Comparison of ENCODE assay signal across 8 cellular contexts in genomic region chr17:81891303-81891552, GRCh38. TPM values are rescaled to one million over a fixed set of nuclear protein-coding genes. Genes with fewer than 3 reads are reported as not detected.
DNase-seq lines count a peak whose midpoint lies in the region; ATAC-seq, FAIRE-seq and TF ChIP-seq lines count a peak whose summit lies in the region.

No MANE protein-coding gene starts in this region.

- no peaks in the 10 kb centered on the region for H3K9me3 Mint-ChIP-seq in endodermal cell

- H3K27me3 ChIP-seq in KMS-11 (ENCODE audit: insufficient read depth, low read depth), result no peaks in the 10 kb centered on the region
- H3K27me3 ChIP-seq in endodermal cell (ENCODE audit: control insufficient read depth, insufficient read depth, low read length, poor library complexity, severe bottlenecking), result no peaks in the 10 kb centered on the region
- H3K27me3 ChIP-seq in psoas muscle (ENCODE audit: insufficient read depth in 3 of 3, low read length in 2 of 3), result no peaks in the 10 kb centered on the region

- H3K4me3 ChIP-seq in KMS-11 (IDR thresholded peaks at IDR 0.05; ENCODE audit: insufficient read depth, low read depth, low read length) (no peak overlapping the region), endodermal cell (ENCODE audit: low read length) (peak overlapping the region; percentile 97), psoas muscle (peak overlapping the region; percentile 94)

- no peak for TF ChIP-seq CTCF in KMS-11 (conservative IDR thresholded peaks at IDR 0.05; ENCODE audit: low read depth, low read length)
- no peak for TF ChIP-seq CTCF in endodermal cell (conservative IDR thresholded peaks at IDR 0.05)
- TF ChIP-seq CTCF in psoas muscle (IDR thresholded peaks at IDR 0.05), result no peak

- no peaks in the 10 kb centered on the region for H3K27me3 Mint-ChIP-seq in endodermal cell (ENCODE audit: insufficient read depth)

- ATAC-seq in GM18511 (IDR thresholded peaks at IDR 0.05; ENCODE audit: unreplicated experiment) (peak; percentile 19), psoas muscle (no peak)

- H3K36me3 ChIP-seq in KMS-11 (ENCODE audit: insufficient read depth) (peaks cover 39% of the 10 kb centered on the region; the same call in 1 of the 2 replicates), endodermal cell (ENCODE audit: control insufficient read depth, insufficient read depth, low read length) (peaks cover 58% of the 10 kb centered on the region), psoas muscle (ENCODE audit: insufficient read depth in 1 of 2, low read depth in 1 of 2) (peaks cover 0 to 70% of the 10 kb centered on the region in 2 donors)

- H3K36me3 Mint-ChIP-seq in endodermal cell (ENCODE audit: low read depth), result peaks cover 55% of the 10 kb centered on the region

- H3K4me2 ChIP-seq in KMS-11, result no peak overlapping the region

- intact Hi-C loops in psoas muscle (cut with DNase I), result no loop called here

- peaks cover 22% of the 10 kb centered on the region for H3K4me1 ChIP-seq in KMS-11 (ENCODE audit: low read depth, poor library complexity, severe bottlenecking)
- peaks cover 7% of the 10 kb centered on the region for H3K4me1 ChIP-seq in endodermal cell (ENCODE audit: control insufficient read depth, insufficient read depth, low read length)
- peaks cover 35% of the 10 kb centered on the region for H3K4me1 ChIP-seq in psoas muscle

- H3K27ac Mint-ChIP-seq in endodermal cell, result peak overlapping the region; percentile 98

- H3K4me3 Mint-ChIP-seq in endodermal cell, result peak overlapping the region; percentile 83

- H4K20me1 ChIP-seq in KMS-11 (ENCODE audit: insufficient read depth), result no peaks in the 10 kb centered on the region; the same call in 1 of the 2 replicates

- H3K9ac ChIP-seq in KMS-11 (peak overlapping the region; percentile 94), endodermal cell (ENCODE audit: extremely low read depth, low read length, poor library complexity, severe bottlenecking) (peak overlapping the region; percentile 96)

- DNase-seq in endodermal cell, result no peak
- DNase-seq in psoas muscle, result no peak
- DNase-seq in SHP77 treated with DMSO at 0.1 percent for 48 hours (lab: John Stamatoyannopoulos, UW), result no peak
- no peak for DNase-seq in activated gamma-delta T cell (lab: John Stamatoyannopoulos, UW)
- DNase-seq in AG20443 (ENCODE audit: low spot score), result no peak
- DNase-seq in HTR-8/SVneo (ENCODE audit: insufficient read length, low spot score), result no peak

- H2AFZ ChIP-seq in KMS-11 (ENCODE audit: low read depth), result no peak overlapping the region

- FAIRE-seq in HTR-8/SVneo (lab: Jason Lieb, UNC), result no peak

- H3K27ac ChIP-seq in KMS-11 (peak overlapping the region; percentile 73), endodermal cell (ENCODE audit: low read depth, low read length) (peak overlapping the region; percentile 38), psoas muscle (peak overlapping the region; percentile 89)

- peaks cover 5% of the 10 kb centered on the region for H3K4me1 Mint-ChIP-seq in endodermal cell

- H3K79me2 ChIP-seq in KMS-11 (ENCODE audit: insufficient read depth, low read depth), result peaks cover 60% of the 10 kb centered on the region

- H3K9me3 ChIP-seq in endodermal cell (ENCODE audit: control insufficient read depth, low read length), result no peaks in the 10 kb centered on the region
- H3K9me3 ChIP-seq in psoas muscle, result no peaks in the 10 kb centered on the region

- WGBS in endodermal cell (ENCODE audit: insufficient coverage in 1 of 2, insufficient read length in 1 of 2), 2 experiments, result 0% methylated on average over 28 to 40 of the region's 40 CpGs
- WGBS in psoas muscle, 3 donors, result 0 to 1% (median 1%) methylated on average over 26 to 40 of the region's 40 CpGs

RNA-seq across cellular contexts. Expression of gene ALYREF, which starts 0.2 kb away (rescaled TPM):
- total RNA-seq in endodermal cell (100 to 1,000 TPM; 154 to 170 TPM), psoas muscle (10 to 100 TPM; 23.0 to 58.4 (median 47.1) TPM)
- 123 TPM for polyA plus RNA-seq in endodermal cell (2013, experiment 1 of 2)
- 122 TPM for polyA plus RNA-seq in endodermal cell (2013, experiment 2 of 2)
- 10 to 100 TPM; 37.5 to 79.8 (median 43.8) TPM for polyA plus RNA-seq in psoas muscle

RNA-seq across cellular contexts. Expression of gene ANAPC11, which starts 0.3 kb away (rescaled TPM):
- 100 to 1,000 TPM; 161 to 195 TPM for total RNA-seq in endodermal cell
- 211 TPM for polyA plus RNA-seq in endodermal cell (2013, experiment 1 of 2)
- polyA plus RNA-seq in endodermal cell (2013, experiment 2 of 2), result 200 TPM
- 100 to 1,000 TPM; 118 to 208 (median 135) TPM for total RNA-seq in psoas muscle
- polyA plus RNA-seq in psoas muscle, result 100 to 1,000 TPM; 273 to 369 (median 323) TPM

RNA-seq across cellular contexts. Expression of gene NPB, which starts 10.8 kb away (rescaled TPM):
- total RNA-seq in endodermal cell (1 to 10 TPM; 3.3 to 3.7 TPM), psoas muscle (under 1 TPM; 0.42 to 0.78 (median 0.55) TPM)
- 1.0 TPM for polyA plus RNA-seq in endodermal cell (2013, experiment 1 of 2)
- polyA plus RNA-seq in endodermal cell (2013, experiment 2 of 2), result 1.2 TPM
- 1 to 10 TPM in 1 of 3 donors, under 1 TPM in 2; 0.73 to 2.9 (median 0.76) TPM for polyA plus RNA-seq in psoas muscle

RNA-seq across cellular contexts. Expression of gene PCYT2, which starts 20.0 kb away (rescaled TPM):
- total RNA-seq in endodermal cell (10 to 100 TPM; 66.8 to 70.9 TPM), psoas muscle (10 to 100 TPM; 10.2 to 26.9 (median 19.2) TPM)
- polyA plus RNA-seq in endodermal cell (2013, experiment 1 of 2), result 38.9 TPM
- 40.4 TPM for polyA plus RNA-seq in endodermal cell (2013, experiment 2 of 2)
- 10 to 100 TPM; 13.2 to 14.1 (median 13.3) TPM for polyA plus RNA-seq in psoas muscle

RNA-seq across cellular contexts. Expression of gene ARHGDIA, which starts 20.1 kb away (rescaled TPM):
- total RNA-seq in endodermal cell (100 to 1,000 TPM; 240 to 254 TPM), psoas muscle (100 to 1,000 TPM in 3 of 4 donors, 10 to 100 TPM in 1; 88.3 to 192 (median 160) TPM)
- 180 TPM for polyA plus RNA-seq in endodermal cell (2013, experiment 1 of 2)
- 185 TPM for polyA plus RNA-seq in endodermal cell (2013, experiment 2 of 2)
- 100 to 1,000 TPM in 2 of 3 donors, 10 to 100 TPM in 1; 79.1 to 268 (median 100) TPM for polyA plus RNA-seq in psoas muscle

Comparison
In these comparisons a context has a peak if more than half of its experiments do, and no peak if none do; other contexts are left out.
1. H3K27ac ChIP-seq: peak in every context shown above with its lines; median percentile 89 in psoas muscle; 73 in KMS-11; 38 in endodermal cell.